ENCODE assay signal across 23 cellular contexts in the genomic region with DNA sequence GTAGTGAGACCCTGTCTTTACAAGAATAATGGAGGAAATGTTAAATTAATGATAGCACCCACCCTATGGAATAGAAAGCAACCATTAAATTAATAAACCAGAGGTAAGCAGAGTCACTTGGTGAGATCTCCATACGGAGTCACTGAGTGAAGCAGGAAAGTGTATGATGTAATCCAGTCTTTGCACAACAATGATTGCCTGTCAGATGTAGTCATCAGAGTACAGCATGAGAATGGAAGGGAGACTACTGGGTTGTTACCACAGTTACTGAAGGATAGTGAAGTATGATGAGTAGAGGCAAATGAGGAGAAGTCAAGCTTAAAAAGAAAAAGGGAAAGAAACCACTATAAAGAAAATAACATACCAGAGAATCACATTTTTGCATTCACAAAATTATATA.
"Had no signal": no experiment of that assay in that cellular context is flagged by ENCODE, and none has a peak within 500 bp of the region (broad histone marks: within the 10 kb centered on the region; RNA-seq: fewer than 3 reads in every experiment).

No MANE protein-coding gene starts in this region.

- H3K36me3 ChIP-seq: prostate gland, right lobe of liver, tibial nerve, upper lobe of right lung, vagina had no signal

- DNase-seq: effector memory CD4-positive, alpha-beta T cell; foreskin keratinocyte; head of caudate nucleus; left colon; left ventricle myocardium superior; mesenchymal stem cell; midbrain; occipital lobe; retina; right lobe of liver; stimulated activated CD4-positive, alpha-beta T cell treated with anti-CD3 and anti-CD28 coated beads, Interleukin-4, amount 100 ng/mL, for 24 hours; testis; upper lobe of right lung had no signal

- H3K4me3 Mint-ChIP-seq: nephron; stimulated activated memory B cell treated with anti-CD40 and anti-IgM and Interleukin-4, amounts not matched to agents 10 μg/mL and 1 μg/mL and 100 μg/mL, for 72 hours; stimulated activated naive CD8-positive, alpha-beta T cell treated with anti-CD3 and anti-CD28 coated beads, Interleukin-15, Interleukin-2, amounts not matched to agents 100 ng/mL and 50 ng/mL, for 24 hours had no signal

- H3K4me1 ChIP-seq: foreskin keratinocyte, parathyroid adenoma, prostate gland, right lobe of liver, testis, tibial nerve, upper lobe of right lung, vagina had no signal

- H3K9me3 ChIP-seq: prostate gland, right lobe of liver, testis, vagina had no signal

- H3K4me3 ChIP-seq: hepatocyte, lung, prostate gland, right lobe of liver, testis, tibial nerve, upper lobe of right lung, vagina had no signal

- H3K36me3 Mint-ChIP-seq: stimulated activated memory B cell treated with anti-CD40 and anti-IgM and Interleukin-4, amounts not matched to agents 10 μg/mL and 1 μg/mL and 100 μg/mL, for 72 hours had no signal

- H3K27ac ChIP-seq: epithelial cell of prostate, foreskin keratinocyte, hepatocyte, parathyroid adenoma, prostate gland, right lobe of liver, testis, tibial nerve, upper lobe of right lung, vagina had no signal

- ATAC-seq: foreskin keratinocyte; left colon; left ventricle myocardium superior; stimulated activated memory B cell treated with anti-CD40 and anti-IgM and Interleukin-4, amounts not matched to agents 10 μg/mL and 1 μg/mL and 100 μg/mL, for 72 hours; upper lobe of right lung had no signal

- H3K27ac Mint-ChIP-seq: nephron; stimulated activated memory B cell treated with anti-CD40 and anti-IgM and Interleukin-4, amounts not matched to agents 10 μg/mL and 1 μg/mL and 100 μg/mL, for 72 hours; stimulated activated naive CD8-positive, alpha-beta T cell treated with anti-CD3 and anti-CD28 coated beads, Interleukin-15, Interleukin-2, amounts not matched to agents 100 ng/mL and 50 ng/mL, for 24 hours had no signal

- H3K4me1 Mint-ChIP-seq: nephron; stimulated activated memory B cell treated with anti-CD40 and anti-IgM and Interleukin-4, amounts not matched to agents 10 μg/mL and 1 μg/mL and 100 μg/mL, for 72 hours had no signal
